In genomic region chr17:61753696-61754095, GRCh38 we compare ENCODE assay signal across 5 cellular contexts.
"Had no signal": no experiment of that assay in that cellular context is flagged by ENCODE, and none has a peak within 500 bp of the region (broad histone marks: within the 10 kb centered on the region; RNA-seq: fewer than 3 reads in every experiment).

No MANE protein-coding gene starts in this region.

- ATAC-seq: GM23338, K562 had no signal

- H3K4me3 Mint-ChIP-seq: GM23338, H9 had no signal

- H3K27ac Mint-ChIP-seq: GM23338 had no signal

- H3K4me3 ChIP-seq: GM23338, K562 had no signal

- DNase-seq: H9, HCEC 1CT, IMR-90 had no signal
